1 cellular context compared by ENCODE assay signal in the genomic region with DNA sequence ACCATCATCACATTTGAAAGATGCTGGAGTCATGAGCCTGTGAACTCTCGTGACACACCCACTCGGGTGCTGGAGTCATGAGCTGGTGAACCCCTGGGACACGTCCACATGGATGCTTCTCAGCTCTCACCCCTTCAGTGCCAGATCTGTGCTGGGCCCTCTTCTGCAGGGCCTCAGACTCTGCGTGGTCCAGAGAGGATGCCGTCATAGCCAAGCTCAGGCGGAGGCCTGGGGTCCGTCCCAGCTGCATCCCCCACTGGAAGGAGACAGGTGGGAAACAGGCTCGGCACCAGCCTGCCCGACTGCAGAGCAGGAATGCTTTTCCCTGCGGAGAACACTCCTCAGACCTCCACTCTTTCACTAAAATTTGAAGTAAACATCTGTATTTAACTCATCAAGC.
TF ChIP-seq lines count a peak whose summit lies in the region.

No MANE protein-coding gene starts in this region.

TF ChIP-seq in H1, 55 proteins besides CTCF, POLR2A, EP300 and RAD21 (continued from another document):
- TF ChIP-seq, protein P1, sequence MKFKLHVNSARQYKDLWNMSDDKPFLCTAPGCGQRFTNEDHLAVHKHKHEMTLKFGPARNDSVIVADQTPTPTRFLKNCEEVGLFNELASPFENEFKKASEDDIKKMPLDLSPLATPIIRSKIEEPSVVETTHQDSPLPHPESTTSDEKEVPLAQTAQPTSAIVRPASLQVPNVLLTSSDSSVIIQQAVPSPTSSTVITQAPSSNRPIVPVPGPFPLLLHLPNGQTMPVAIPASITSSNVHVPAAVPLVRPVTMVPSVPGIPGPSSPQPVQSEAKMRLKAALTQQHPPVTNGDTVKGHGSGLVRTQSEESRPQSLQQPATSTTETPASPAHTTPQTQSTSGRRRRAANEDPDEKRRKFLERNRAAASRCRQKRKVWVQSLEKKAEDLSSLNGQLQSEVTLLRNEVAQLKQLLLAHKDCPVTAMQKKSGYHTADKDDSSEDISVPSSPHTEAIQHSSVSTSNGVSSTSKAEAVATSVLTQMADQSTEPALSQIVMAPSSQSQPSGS (IDR thresholded peaks at IDR 0.05; ENCODE audit: low read length): no peak
- no peak for TF ChIP-seq KDM1A (IDR thresholded peaks at IDR 0.05; ENCODE audit: borderline replicate concordance, low read length)
